Comparison of ENCODE assay signal across 26 cellular contexts in the genomic region with DNA sequence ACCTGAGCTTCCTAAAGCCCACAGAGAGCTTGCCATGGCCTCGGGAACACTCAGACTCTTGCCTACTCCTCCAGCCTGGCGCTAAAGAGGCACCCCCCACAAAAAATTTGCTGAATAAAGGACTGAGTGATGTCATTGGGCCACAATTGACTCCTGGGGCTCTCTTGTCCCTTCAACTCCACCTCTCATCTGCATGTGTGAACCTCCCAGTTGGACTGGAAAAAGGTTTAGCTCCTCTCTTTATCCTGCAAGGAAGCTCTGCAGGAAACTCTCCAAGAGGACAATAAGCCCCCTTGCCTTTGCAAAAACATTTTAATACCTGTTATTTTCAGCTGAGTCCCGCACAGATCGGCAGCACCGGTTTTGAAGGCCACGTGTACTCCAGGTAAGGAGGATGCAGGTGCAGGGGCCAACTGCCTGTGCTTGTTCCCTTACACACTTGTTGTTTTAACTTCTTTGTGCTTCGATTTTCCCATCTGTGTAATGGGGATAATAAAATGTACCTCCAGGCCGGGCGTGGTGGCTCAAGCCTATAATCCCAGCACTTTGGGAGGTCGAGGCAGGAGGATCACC.
"Had no signal": no experiment of that assay in that cellular context is flagged by ENCODE, and none has a peak within 500 bp of the region (broad histone marks: within the 10 kb centered on the region; RNA-seq: fewer than 3 reads in every experiment).

No MANE protein-coding gene starts in this region.

- H3K27me3 ChIP-seq: colonic mucosa had no signal

- FAIRE-seq: bronchial epithelial cell, keratinocyte had no signal

- H3K4me3 Mint-ChIP-seq: activated CD4-positive, alpha-beta memory T cell treated with anti-CD3 and anti-CD28 coated beads for 36 hours; activated naive CD4-positive, alpha-beta T cell treated with anti-CD3 and anti-CD28 coated beads for 36 hours; memory B cell; nephron progenitor cell; stimulated activated memory B cell treated with anti-CD40 and anti-IgM and Interleukin-4, amounts not matched to agents 10 μg/mL and 1 μg/mL and 100 μg/mL, for 72 hours; T-helper 1 cell treated with Interleukin-12 subunit alpha and Interleukin-12 subunit beta and Interleukin-4 antibody, amounts not matched to agents 30 μg/mL and 1 μg/mL, for 36 hours had no signal

- H3K36me3 ChIP-seq: colonic mucosa, esophagus squamous epithelium, gastrocnemius medialis, sigmoid colon, stomach, suprapubic skin, tibial nerve had no signal

- H3K4me3 ChIP-seq: colonic mucosa, esophagus squamous epithelium, gastrocnemius medialis, sigmoid colon, smooth muscle cell, stomach, suprapubic skin, tibial nerve had no signal

- DNase-seq: activated CD4-positive, alpha-beta memory T cell treated with anti-CD3 and anti-CD28 coated beads for 36 hours; activated CD4-positive, alpha-beta T cell treated with anti-CD3 and anti-CD28 coated beads for 48 hours; activated effector memory CD4-positive, alpha-beta T cell treated with Interleukin-2 at 50 U/mL for 16 hours; activated naive CD4-positive, alpha-beta T cell treated with anti-CD3 and anti-CD28 coated beads for 36 hours; activated T-cell treated with anti-CD3 and anti-CD28 coated beads, Interleukin-2, amount 50 U/mL, for 48 hours; amygdala; colonic mucosa; esophagus squamous epithelium; gastrocnemius medialis; hippocampal formation; left colon; nephron progenitor cell; occipital lobe; posterior cingulate gyrus; sigmoid colon; stimulated activated CD4-positive, alpha-beta T cell treated with anti-CD3 and anti-CD28 coated beads, Interleukin-15, amount 100 ng/mL, for 24 hours; stomach; T1000 had no signal

- H3K36me3 Mint-ChIP-seq: activated CD4-positive, alpha-beta memory T cell treated with anti-CD3 and anti-CD28 coated beads for 36 hours; memory B cell; stimulated activated memory B cell treated with anti-CD40 and anti-IgM and Interleukin-4, amounts not matched to agents 10 μg/mL and 1 μg/mL and 100 μg/mL, for 72 hours had no signal

- ATAC-seq: gastrocnemius medialis; left colon; stimulated activated memory B cell treated with anti-CD40 and anti-IgM and Interleukin-4, amounts not matched to agents 10 μg/mL and 1 μg/mL and 100 μg/mL, for 72 hours had no signal

- H3K4me1 Mint-ChIP-seq: memory B cell; stimulated activated memory B cell treated with anti-CD40 and anti-IgM and Interleukin-4, amounts not matched to agents 10 μg/mL and 1 μg/mL and 100 μg/mL, for 72 hours had no signal

- H3K9me3 Mint-ChIP-seq: activated CD4-positive, alpha-beta memory T cell treated with anti-CD3 and anti-CD28 coated beads for 36 hours; activated naive CD4-positive, alpha-beta T cell treated with anti-CD3 and anti-CD28 coated beads for 36 hours; memory B cell; nephron progenitor cell; stimulated activated memory B cell treated with anti-CD40 and anti-IgM and Interleukin-4, amounts not matched to agents 10 μg/mL and 1 μg/mL and 100 μg/mL, for 72 hours; T-helper 1 cell treated with Interleukin-12 subunit alpha and Interleukin-12 subunit beta and Interleukin-4 antibody, amounts not matched to agents 30 μg/mL and 1 μg/mL, for 36 hours had no signal

- H3K4me1 ChIP-seq: colonic mucosa, gastrocnemius medialis, suprapubic skin, tibial nerve had no signal

- H3K4me2 ChIP-seq: smooth muscle cell had no signal

- H3K27me3 Mint-ChIP-seq: memory B cell had no signal

- H3K27ac ChIP-seq: colonic mucosa, esophagus squamous epithelium, gastrocnemius medialis, stomach, suprapubic skin, tibial nerve had no signal

- H3K27ac Mint-ChIP-seq: activated CD4-positive, alpha-beta memory T cell treated with anti-CD3 and anti-CD28 coated beads for 36 hours; activated naive CD4-positive, alpha-beta T cell treated with anti-CD3 and anti-CD28 coated beads for 36 hours; memory B cell; nephron progenitor cell; stimulated activated memory B cell treated with anti-CD40 and anti-IgM and Interleukin-4, amounts not matched to agents 10 μg/mL and 1 μg/mL and 100 μg/mL, for 72 hours; T-helper 1 cell treated with Interleukin-12 subunit alpha and Interleukin-12 subunit beta and Interleukin-4 antibody, amounts not matched to agents 30 μg/mL and 1 μg/mL, for 36 hours had no signal

- H3K9me3 ChIP-seq: colonic mucosa, esophagus squamous epithelium, gastrocnemius medialis, sigmoid colon, suprapubic skin had no signal
